In genomic region chr6:36956111-36956820, GRCh38 we compare ENCODE assay signal across 14 cellular contexts. TPM values are rescaled to one million over a fixed set of nuclear protein-coding genes. Genes with fewer than 3 reads are reported as not detected.
DNase-seq lines count a peak whose midpoint lies in the region; ATAC-seq and TF ChIP-seq lines count a peak whose summit lies in the region.
"Had no signal": no experiment of that assay in that cellular context is flagged by ENCODE, and none has a peak within 500 bp of the region (broad histone marks: within the 10 kb centered on the region; RNA-seq: fewer than 3 reads in every experiment).

No MANE protein-coding gene starts in this region.

- peak overlapping the region; percentile 22 to 88 for H3K4me3 Mint-ChIP-seq in activated T-cell treated with anti-CD3 and anti-CD28 coated beads, Interleukin-2, amount 50 U/mL, for 72 hours
- H3K4me3 Mint-ChIP-seq in HFFc6, result no peak overlapping the region

- H3K4me1 ChIP-seq in Peyer's patch, result peaks cover 0 to 15% (median 0%) of the 10 kb centered on the region in 4 donors
- H3K4me1 ChIP-seq in subcutaneous abdominal adipose tissue (ENCODE audit: control insufficient read depth in 5 of 5, insufficient read depth in 5 of 5, low read length in 5 of 5), result no peaks in the 10 kb centered on the region

- H3K4me3 ChIP-seq in Peyer's patch (no peak overlapping the region), fibroblast of the aortic adventitia (ENCODE audit: low read depth, low read length) (no peak overlapping the region), subcutaneous abdominal adipose tissue (ENCODE audit: low read depth in 1 of 5, low read length in 5 of 5) (peak overlapping the region; percentile 8 to 56 (median 39))
- H3K4me3 ChIP-seq: ascending aorta, thoracic aorta had no signal

- no peaks in the 10 kb centered on the region for H3K27me3 Mint-ChIP-seq in activated T-cell treated with anti-CD3 and anti-CD28 coated beads, Interleukin-2, amount 50 U/mL, for 72 hours (ENCODE audit: low read depth)
- no peaks in the 10 kb centered on the region; the same call in none of the 2 replicates for H3K27me3 Mint-ChIP-seq in HFFc6 (ENCODE audit: insufficient read depth)

- H3K36me3 Mint-ChIP-seq in activated T-cell treated with anti-CD3 and anti-CD28 coated beads, Interleukin-2, amount 50 U/mL, for 72 hours (ENCODE audit: insufficient read depth in 2 of 2), result no peaks in the 10 kb centered on the region
- H3K36me3 Mint-ChIP-seq in HFFc6 (ENCODE audit: low read depth), result no peaks in the 10 kb centered on the region

- H3K9ac ChIP-seq in subcutaneous abdominal adipose tissue (ENCODE audit: low read length in 5 of 5), result peak overlapping the region in 1 of 5 donors; percentile 41

- TF ChIP-seq CTCF in Peyer's patch (IDR thresholded peaks at IDR 0.05) (no peak), fibroblast of the aortic adventitia (IDR thresholded peaks at IDR 0.05; ENCODE audit: insufficient read depth, low read length) (no peak), HFFc6 (IDR thresholded peaks at IDR 0.05) (no peak)

- peaks cover 52% of the 10 kb centered on the region for H3K4me1 Mint-ChIP-seq in activated T-cell treated with anti-CD3 and anti-CD28 coated beads, Interleukin-2, amount 50 U/mL, for 72 hours (ENCODE audit: low read depth)
- peaks cover 16% of the 10 kb centered on the region for H3K4me1 Mint-ChIP-seq in HFFc6 (ENCODE audit: low read depth)

- peak overlapping the region; percentile 59 for H3K27ac Mint-ChIP-seq in activated T-cell treated with anti-CD3 and anti-CD28 coated beads, Interleukin-2, amount 50 U/mL, for 72 hours
- H3K27ac Mint-ChIP-seq in HFFc6, result no peak overlapping the region

- H3K27ac ChIP-seq in Peyer's patch, result no peak overlapping the region
- no peak overlapping the region for H3K27ac ChIP-seq in subcutaneous abdominal adipose tissue (ENCODE audit: low read depth, low read length)
- H3K27ac ChIP-seq: ascending aorta, C4-2B, thoracic aorta had no signal

- H3K36me3 ChIP-seq in Peyer's patch, result no peaks in the 10 kb centered on the region
- H3K36me3 ChIP-seq in subcutaneous abdominal adipose tissue (ENCODE audit: control insufficient read depth in 5 of 5, insufficient read depth in 5 of 5, low read length in 5 of 5), result no peaks in the 10 kb centered on the region
- H3K36me3 ChIP-seq: ascending aorta, thoracic aorta had no signal

- no peak for DNase-seq in activated T-cell treated with anti-CD3 and anti-CD28 coated beads, Interleukin-2, amount 50 U/mL, for 72 hours
- no peak for DNase-seq in activated T-cell treated with anti-CD3 and anti-CD28 coated beads, Interleukin-2, amount 50 U/mL, for 48 hours
- DNase-seq in Peyer's patch (peak in 2 of 3 donors; percentile 40 to 75), fibroblast of the aortic adventitia (ENCODE audit: low read depth) (peak; percentile 33), HFFc6 (no peak), OCI-M1 (lab: John Stamatoyannopoulos, UW) (no peak)
- DNase-seq: erythroblast; NCI-H1436; stimulated activated CD4-positive, alpha-beta T cell treated with anti-CD3 and anti-CD28 coated beads, Interleukin-4, amount 100 ng/mL, for 4 hours had no signal

- H3K27me3 ChIP-seq in Peyer's patch, result no peaks in the 10 kb centered on the region
- peaks cover 0 to 15% (median 9%) of the 10 kb centered on the region in 5 donors for H3K27me3 ChIP-seq in subcutaneous abdominal adipose tissue (ENCODE audit: control insufficient read depth in 5 of 5, insufficient read depth in 4 of 5, low read length in 5 of 5)
- H3K27me3 ChIP-seq: ascending aorta had no signal

- TF ChIP-seq POLR2A in Peyer's patch (IDR thresholded peaks at IDR 0.05), result no peak

- H3K9me3 ChIP-seq in Peyer's patch (no peaks in the 10 kb centered on the region), subcutaneous abdominal adipose tissue (ENCODE audit: control insufficient read depth in 5 of 5, low read length in 5 of 5) (no peaks in the 10 kb centered on the region)
- H3K9me3 ChIP-seq: ascending aorta, thoracic aorta had no signal

- H3K9me3 Mint-ChIP-seq in activated T-cell treated with anti-CD3 and anti-CD28 coated beads, Interleukin-2, amount 50 U/mL, for 72 hours, result no peaks in the 10 kb centered on the region
- no peaks in the 10 kb centered on the region for H3K9me3 Mint-ChIP-seq in HFFc6

- ATAC-seq in activated T-cell treated with anti-CD3 and anti-CD28 coated beads, Interleukin-2, amount 50 U/mL, for 72 hours (replicated peaks in 1 of 2), result peak in 1 of 2 donors; percentile 35
- ATAC-seq in GM21825 (IDR thresholded peaks at IDR 0.05; ENCODE audit: unreplicated experiment), result no peak

RNA-seq across cellular contexts. Expression of gene PI16, which starts 1.7 kb away (rescaled TPM):
- total RNA-seq in activated T-cell treated with anti-CD3 and anti-CD28 coated beads, Interleukin-2, amount 50 U/mL, for 72 hours, result 1 to 10 TPM in 1 of 2 donors, under 1 TPM in 1; 0.14 to 4.2 TPM
- total RNA-seq in Peyer's patch (1 to 10 TPM in 2 of 4 donors, not detected in 2; 1.5 to 6.2 TPM), fibroblast of the aortic adventitia (ENCODE audit: low replicate concordance) (1.5 and 6.3 TPM in 2 replicates)
- total RNA-seq in HFFc6 (2021; fragmentation: NEBNext Ultra II Directional; extraction: Animal tissue kit (Norgen Biotek cat#: 25700)), result not detected

RNA-seq across cellular contexts. Expression of gene MTCH1, which starts 29.7 kb away (rescaled TPM):
- 100 to 1,000 TPM; 116 to 149 TPM for total RNA-seq in activated T-cell treated with anti-CD3 and anti-CD28 coated beads, Interleukin-2, amount 50 U/mL, for 72 hours
- total RNA-seq in Peyer's patch, result 100 to 1,000 TPM; 127 to 186 (median 158) TPM
- 160 and 201 TPM in 2 replicates for total RNA-seq in fibroblast of the aortic adventitia (ENCODE audit: low replicate concordance)
- 100 to 1,000 TPM; 263 to 301 (median 281) TPM for total RNA-seq in HFFc6 (2021; fragmentation: NEBNext Ultra II Directional; extraction: Animal tissue kit (Norgen Biotek cat#: 25700))

RNA-seq across cellular contexts. Expression of gene FGD2, which starts 49.2 kb away (rescaled TPM):
- total RNA-seq in activated T-cell treated with anti-CD3 and anti-CD28 coated beads, Interleukin-2, amount 50 U/mL, for 72 hours, result 1 to 10 TPM; 1.4 to 3.2 TPM
- total RNA-seq in Peyer's patch (100 to 1,000 TPM in 1 of 4 donors, 10 to 100 TPM in 2, 1 to 10 TPM in 1; 2.5 to 292 (median 34.9) TPM), fibroblast of the aortic adventitia (ENCODE audit: low replicate concordance) (not detected in 2 replicates)
- not detected for total RNA-seq in HFFc6 (2021; fragmentation: NEBNext Ultra II Directional; extraction: Animal tissue kit (Norgen Biotek cat#: 25700))

Comparison
In these comparisons a context has a peak if more than half of its experiments do, and no peak if none do; other contexts are left out.
1. DNase-seq: peak in Peyer's patch (2 of 3) and fibroblast of the aortic adventitia (single experiment); none in activated T-cell treated with anti-CD3 and anti-CD28 coated beads, Interleukin-2, amount 50 U/mL, for 72 hours (0 of 2), activated T-cell treated with anti-CD3 and anti-CD28 coated beads, Interleukin-2, amount 50 U/mL, for 48 hours (0 of 2), HFFc6 (single experiment) and OCI-M1 (single experiment).
2. H3K4me3 ChIP-seq: peak in subcutaneous abdominal adipose tissue (5 of 5); none in Peyer's patch (0 of 4) and fibroblast of the aortic adventitia (single experiment).